In genomic region chr1:109929588-109930251, GRCh38 we compare ENCODE assay signal across 11 cellular contexts. TPM values are rescaled to one million over a fixed set of nuclear protein-coding genes. Genes with fewer than 3 reads are reported as not detected.
DNase-seq lines count a peak whose midpoint lies in the region; TF ChIP-seq lines count a peak whose summit lies in the region.
"Had no signal": no experiment of that assay in that cellular context is flagged by ENCODE, and none has a peak within 500 bp of the region (broad histone marks: within the 10 kb centered on the region; RNA-seq: fewer than 3 reads in every experiment).

No MANE protein-coding gene starts in this region.

- 84% methylated on average over 11 of the region's 11 CpGs; no CpG with 5 or more reads in 1 of the 2 donors for WGBS in transverse colon (ENCODE audit: low coverage in 1 of 2), 2 donors

- H3K36me3 ChIP-seq in adipocyte (ENCODE audit: control insufficient read depth, insufficient read depth, low read length, severe bottlenecking) = peaks cover 48% of the 10 kb centered on the region
- peaks cover 45% of the 10 kb centered on the region for H3K36me3 ChIP-seq in left ventricle myocardium inferior
- H3K36me3 ChIP-seq in transverse colon = no peaks in the 10 kb centered on the region

- H3K9me3 Mint-ChIP-seq in progenitor cell of endocrine pancreas (ENCODE audit: low read depth) = no peaks in the 10 kb centered on the region
- H3K9me3 Mint-ChIP-seq: activated naive CD4-positive, alpha-beta T cell treated with anti-CD3 and anti-CD28 coated beads, Interleukin-2, amount 10 ng/mL, durations not matched to agents 7 days and 5 days; central memory CD8-positive, alpha-beta T cell had no signal

- no peaks in the 10 kb centered on the region for H3K36me3 Mint-ChIP-seq in progenitor cell of endocrine pancreas (ENCODE audit: insufficient read depth)

- H3K9me3 ChIP-seq in adipocyte (ENCODE audit: control insufficient read depth, low read length) (no peaks in the 10 kb centered on the region), left ventricle myocardium inferior (replicated peaks) (no peaks in the 10 kb centered on the region), transverse colon (no peaks in the 10 kb centered on the region)

- peaks cover 88% of the 10 kb centered on the region for H3K4me1 ChIP-seq in adipocyte (ENCODE audit: control insufficient read depth, insufficient read depth, low read length)
- H3K4me1 ChIP-seq in left ventricle myocardium inferior = peaks cover 67% of the 10 kb centered on the region
- peaks cover 35 to 73% (median 51%) of the 10 kb centered on the region in 4 donors for H3K4me1 ChIP-seq in transverse colon

- H3K27ac ChIP-seq in left ventricle myocardium inferior (replicated peaks) (peak overlapping the region; percentile 85), transverse colon (peak overlapping the region; percentile 67 to 85 (median 73))

- no peak for TF ChIP-seq CTCF in left ventricle myocardium inferior (IDR thresholded peaks at IDR 0.05; ENCODE audit: borderline replicate concordance)
- no peak for TF ChIP-seq CTCF in progenitor cell of endocrine pancreas (IDR thresholded peaks at IDR 0.05; ENCODE audit: unreplicated experiment)
- TF ChIP-seq CTCF in transverse colon (IDR thresholded peaks at IDR 0.05) = no peak

- H3K27me3 Mint-ChIP-seq in progenitor cell of endocrine pancreas = no peaks in the 10 kb centered on the region
- H3K27me3 Mint-ChIP-seq: central memory CD8-positive, alpha-beta T cell had no signal

- in situ Hi-C loops in transverse colon (cut with MboI; ENCODE audit: low pct_ligation_motif_present in 1 of 4, low pct_unique_long_range_greater_than_20kb in 1 of 4, low sequenced_read_pairs in 3 of 4) = loop anchor here in 1 of 4 donors (5.0 kb wide), 1 partner anchor 53 kb away; the partner anchor contains the start of gene AHCYL1

- no peaks in the 10 kb centered on the region for H3K27me3 ChIP-seq in adipocyte (replicated peaks; ENCODE audit: control insufficient read depth, insufficient read depth, low read length)
- no peaks in the 10 kb centered on the region for H3K27me3 ChIP-seq in left ventricle myocardium inferior (ENCODE audit: low read depth)
- no peaks in the 10 kb centered on the region for H3K27me3 ChIP-seq in transverse colon

- no peak for TF ChIP-seq EP300 in transverse colon (IDR thresholded peaks at IDR 0.05; ENCODE audit: low read depth)

- DNase-seq in adipocyte (ENCODE audit: low read depth) (no peak), left ventricle myocardium inferior (no peak), progenitor cell of endocrine pancreas (ENCODE audit: low spot score, unreplicated experiment) (no peak), transverse colon (no peak), NCI-H1930 (lab: John Stamatoyannopoulos, UW) (no peak), EL (no peak), posterior cingulate gyrus (no peak)
- DNase-seq: activated naive CD4-positive, alpha-beta T cell treated with anti-CD3 and anti-CD28 coated beads, Interleukin-2, amount 10 ng/mL, durations not matched to agents 7 days and 5 days; NCI-H1694; stimulated activated CD4-positive, alpha-beta T cell treated with anti-CD3 and anti-CD28 coated beads, Interleukin-12 subunit alpha, Interleukin-12 subunit beta, amount 100 ng/mL, for 4 hours had no signal

- H3K4me3 ChIP-seq in adipocyte (ENCODE audit: low read length) (no peak overlapping the region), left ventricle myocardium inferior (no peak overlapping the region), transverse colon (no peak overlapping the region)

- H3K4me3 Mint-ChIP-seq in progenitor cell of endocrine pancreas (ENCODE audit: low read depth) = no peak overlapping the region
- H3K4me3 Mint-ChIP-seq: activated naive CD4-positive, alpha-beta T cell treated with anti-CD3 and anti-CD28 coated beads, Interleukin-2, amount 10 ng/mL, durations not matched to agents 7 days and 5 days; central memory CD8-positive, alpha-beta T cell had no signal

- peak overlapping the region; percentile 68 for H3K9ac ChIP-seq in adipocyte (ENCODE audit: low read length)

- intact Hi-C loops in left ventricle myocardium inferior (cut with micrococcal nuclease) = no loop called here
- intact Hi-C loops in transverse colon (cut with DNase I; ENCODE audit: low total_unique reads) = loop anchor here (10.0 kb wide), 1 partner anchor 55 kb away; the partner anchor contains the start of gene AHCYL1
- intact Hi-C loops in posterior cingulate gyrus (cut with DNase I) = no loop called here

- H3K27ac Mint-ChIP-seq in progenitor cell of endocrine pancreas = peak overlapping the region; percentile 92
- H3K27ac Mint-ChIP-seq: activated naive CD4-positive, alpha-beta T cell treated with anti-CD3 and anti-CD28 coated beads, Interleukin-2, amount 10 ng/mL, durations not matched to agents 7 days and 5 days had no signal

- peaks cover 33% of the 10 kb centered on the region for H3K4me1 Mint-ChIP-seq in progenitor cell of endocrine pancreas (ENCODE audit: low read depth)
- H3K4me1 Mint-ChIP-seq: central memory CD8-positive, alpha-beta T cell had no signal

- no peak for TF ChIP-seq POLR2A in transverse colon (IDR thresholded peaks at IDR 0.05)

RNA-seq across cellular contexts. Expression of gene CSF1, which starts 19.1 kb away (rescaled TPM):
- total RNA-seq in left ventricle myocardium inferior (13.9 TPM), progenitor cell of endocrine pancreas (0.89 and 2.9 TPM in 2 replicates), transverse colon (10 to 100 TPM in 3 of 4 donors, 1 to 10 TPM in 1; 9.7 to 63.1 (median 14.4) TPM)

RNA-seq across cellular contexts. Expression of gene AHCYL1, which starts 54.8 kb away (rescaled TPM):
- 45.2 TPM for total RNA-seq in left ventricle myocardium inferior
- total RNA-seq in progenitor cell of endocrine pancreas = 90.2 and 101 TPM in 2 replicates
- 10 to 100 TPM; 31.8 to 71.5 (median 51.3) TPM for total RNA-seq in transverse colon
